In the genomic region with DNA sequence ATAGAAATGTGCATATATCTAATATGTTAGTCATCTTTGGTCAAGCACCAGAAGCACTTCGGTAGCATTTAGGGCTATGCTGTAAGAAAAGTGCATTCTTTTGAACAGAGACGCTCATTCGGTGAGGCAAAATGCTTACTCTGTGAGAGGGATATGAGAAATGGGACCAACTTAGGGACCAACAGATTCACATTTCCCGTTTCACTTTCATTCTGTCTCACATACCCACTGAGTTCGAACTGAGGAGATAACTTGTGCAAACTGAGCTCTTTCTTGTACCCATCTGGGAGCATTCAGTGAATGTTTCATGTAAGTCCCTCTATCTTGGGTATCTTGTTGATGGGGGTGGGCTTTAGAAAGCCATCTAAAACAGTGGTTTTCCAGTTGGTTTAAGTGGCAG, we compare ENCODE assay signal across 14 cellular contexts.
DNase-seq lines count a peak whose midpoint lies in the region; ATAC-seq, FAIRE-seq and TF ChIP-seq lines count a peak whose summit lies in the region.
"Had no signal": no experiment of that assay in that cellular context is flagged by ENCODE, and none has a peak within 500 bp of the region (broad histone marks: within the 10 kb centered on the region; RNA-seq: fewer than 3 reads in every experiment).

No MANE protein-coding gene starts in this region.

- no peaks in the 10 kb centered on the region for H3K36me3 Mint-ChIP-seq in Calu3 (ENCODE audit: insufficient read depth, unreplicated experiment)

- CTCF ChIA-PET in Calu3 (lab: Charles Lee), result interaction anchor here (0.6 kb wide), 1 partner anchor 202 kb away, joined by 9 read pairs; no protein-coding TSS in a partner anchor

- TF ChIP-seq CTCF in Calu3 (IDR thresholded peaks at IDR 0.05; ENCODE audit: unreplicated experiment) (no peak), lower leg skin (IDR thresholded peaks at IDR 0.05) (no peak)

- no peak overlapping the region for H3K4me3 Mint-ChIP-seq in Calu3 (ENCODE audit: low read depth, unreplicated experiment)

- FAIRE-seq in urothelium cell line (lab: Jason Lieb, UNC), result no peak

- WGBS in lower leg skin, 2 donors, result 77 to 88% methylated on average over 5 of the region's 5 CpGs

- H3K27ac Mint-ChIP-seq in Calu3 (ENCODE audit: unreplicated experiment), result no peak overlapping the region
- H3K27ac Mint-ChIP-seq: activated T-helper 2 cell treated with anti-CD3 and anti-CD28 coated beads, Interferon-gamma antibody, Interleukin-2, Interleukin-4, amounts not matched to agents 10 μg/mL and 5 μg/mL and 100 μg/mL, durations not matched to agents 14 hours and 24 hours and 36 hours had no signal

- no peak overlapping the region for H3K4me3 ChIP-seq in lower leg skin (ENCODE audit: low read depth, poor library complexity, severe bottlenecking)
- H3K4me3 ChIP-seq: cardiac muscle cell, prostate gland, SK-N-MC had no signal

- intact Hi-C loops in Calu3 (cut with micrococcal nuclease; ENCODE audit: unreplicated experiment) (no loop called here), lower leg skin (cut with DNase I; ENCODE audit: low total_unique reads) (no loop called here)

- BruUV-seq in Calu3 (replicated peaks; lab: Mats Ljungman, UMichigan), result no TSS peak

- TF ChIP-seq POLR2A in lower leg skin (IDR thresholded peaks at IDR 0.05), result no peak

- ATAC-seq in GM19043 (IDR thresholded peaks at IDR 0.05; ENCODE audit: low read depth, unreplicated experiment), result peak; percentile 86
- ATAC-seq in HG02642 (IDR thresholded peaks at IDR 0.05; ENCODE audit: poor library complexity, unreplicated experiment), result peak; percentile 76
- ATAC-seq in HG03520 (IDR thresholded peaks at IDR 0.05; ENCODE audit: unreplicated experiment), result peak; percentile 73

- peak; percentile 64 for DNase-seq in pons (ENCODE audit: low spot score)
- no peak for DNase-seq in Calu3
- DNase-seq in SIG-M5 treated with dmso at 0.1 percent for 504 hours (lab: John Stamatoyannopoulos, UW; ENCODE audit: unreplicated experiment), result no peak
- no peak for DNase-seq in urothelium cell line (ENCODE audit: low spot score)
- DNase-seq in lower leg skin (ENCODE audit: low spot score in 2 of 2), result no peak
- DNase-seq: DMS79, NCI-H510A had no signal

- no peaks in the 10 kb centered on the region for H3K4me1 Mint-ChIP-seq in Calu3 (ENCODE audit: low read depth, unreplicated experiment)

- H3K27me3 Mint-ChIP-seq in Calu3 (ENCODE audit: unreplicated experiment), result no peaks in the 10 kb centered on the region

- no peaks in the 10 kb centered on the region for H3K9me3 Mint-ChIP-seq in Calu3 (ENCODE audit: low read depth, unreplicated experiment)
- H3K9me3 Mint-ChIP-seq: activated T-helper 2 cell treated with anti-CD3 and anti-CD28 coated beads, Interferon-gamma antibody, Interleukin-2, Interleukin-4, amounts not matched to agents 10 μg/mL and 5 μg/mL and 100 μg/mL, durations not matched to agents 14 hours and 24 hours and 36 hours had no signal
